In genomic region chr11:45289369-45289768, GRCh38 we compare ENCODE assay signal across 16 cellular contexts. TPM values are rescaled to one million over a fixed set of nuclear protein-coding genes. Genes with fewer than 3 reads are reported as not detected.
DNase-seq lines count a peak whose midpoint lies in the region; ATAC-seq, FAIRE-seq and TF ChIP-seq lines count a peak whose summit lies in the region.
"Had no signal": no experiment of that assay in that cellular context is flagged by ENCODE, and none has a peak within 500 bp of the region (broad histone marks: within the 10 kb centered on the region; RNA-seq: fewer than 3 reads in every experiment).

No MANE protein-coding gene starts in this region.

- H3K4me3 ChIP-seq in bronchial epithelial cell (ENCODE audit: low read depth, low read length) (no peak overlapping the region), mesenchymal stem cell (ENCODE audit: insufficient read depth in 1 of 2, low read depth in 1 of 2, low read length in 2 of 2) (peak overlapping the region in 1 of 2 experiments; percentile 17)

- no peak overlapping the region for H2AK5ac ChIP-seq in mesenchymal stem cell (ENCODE audit: low read length, severe bottlenecking)

- WGBS in mesenchymal stem cell: 0% methylated on average over 1 of the region's 1 CpG

- no peak overlapping the region for H2BK5ac ChIP-seq in mesenchymal stem cell (ENCODE audit: low read depth, low read length, poor library complexity, severe bottlenecking)

- peaks cover 27% of the 10 kb centered on the region for H3K27me3 ChIP-seq in bronchial epithelial cell (ENCODE audit: control insufficient read depth, insufficient read depth, low read length)
- H3K27me3 ChIP-seq in mesenchymal stem cell (ENCODE audit: control insufficient read depth in 1 of 2, insufficient read depth in 1 of 2, low read length in 2 of 2): peaks cover 30 to 75% of the 10 kb centered on the region in 2 experiments

- TF ChIP-seq CTCF in bronchial epithelial cell (IDR thresholded peaks at IDR 0.05; ENCODE audit: insufficient read depth, low read length, severe bottlenecking): no peak

- no peak overlapping the region for H2BK120ac ChIP-seq in mesenchymal stem cell (ENCODE audit: low read depth, low read length)

- peak overlapping the region; percentile 33 for H3K9ac ChIP-seq in mesenchymal stem cell (ENCODE audit: low read length)

- peak; percentile 78 for DNase-seq in Caki2 (ENCODE audit: low read depth)
- DNase-seq in LHCN-M2 (ENCODE audit: low read depth): peak; percentile 74
- peak; percentile 69 for DNase-seq in bronchial epithelial cell (ENCODE audit: low read depth)
- DNase-seq in mesenchymal stem cell: peak; percentile 73
- DNase-seq in stimulated activated CD4-positive, alpha-beta T cell treated with anti-CD3 and anti-CD28 coated beads, Interleukin-2, amount 100 ng/mL, for 24 hours: no peak
- DNase-seq in cortex of kidney (lab: John Stamatoyannopoulos, UW): no peak
- DNase-seq: naive B cell; NCI-H1694; NCI-H748 treated with DMSO at 0.1 percent for 48 hours; right cardiac atrium; SHP77; stimulated activated naive CD4-positive, alpha-beta T cell treated with Interleukin-2 at 50 U/mL for 16 hours had no signal

- H2BK15ac ChIP-seq in mesenchymal stem cell (ENCODE audit: low read depth, poor library complexity, severe bottlenecking): no peak overlapping the region

- no peaks in the 10 kb centered on the region for H3K36me3 ChIP-seq in bronchial epithelial cell (ENCODE audit: control insufficient read depth, insufficient read depth, low read length)
- H3K36me3 ChIP-seq in mesenchymal stem cell (ENCODE audit: control insufficient read depth in 1 of 2, insufficient read depth in 2 of 2, low read depth in 1 of 2, low read length in 2 of 2): no peaks in the 10 kb centered on the region

- FAIRE-seq in bronchial epithelial cell (lab: Jason Lieb, UNC): peak; percentile 23
- FAIRE-seq: TTC549 had no signal

- no peak overlapping the region for H3K14ac ChIP-seq in mesenchymal stem cell (ENCODE audit: low read length in 2 of 2)

- no peak overlapping the region for H3K4me2 ChIP-seq in mesenchymal stem cell (ENCODE audit: low read length, poor library complexity, severe bottlenecking)

- ATAC-seq in GM19023 (IDR thresholded peaks at IDR 0.05; ENCODE audit: unreplicated experiment): no peak
- no peak for ATAC-seq in GM18909 (IDR thresholded peaks at IDR 0.05; ENCODE audit: poor library complexity, unreplicated experiment)
- ATAC-seq: right cardiac atrium had no signal

- H2BK12ac ChIP-seq in mesenchymal stem cell (ENCODE audit: low read length in 2 of 2): no peak overlapping the region

- peaks cover 14% of the 10 kb centered on the region for H3K9me3 ChIP-seq in mesenchymal stem cell (ENCODE audit: control insufficient read depth, low read length)

- no peak overlapping the region for H4K8ac ChIP-seq in mesenchymal stem cell (ENCODE audit: low read length)

- H3K4me1 ChIP-seq in mesenchymal stem cell (ENCODE audit: control insufficient read depth, insufficient read depth, low read depth, low read length): peaks cover 7% of the 10 kb centered on the region

- no peak overlapping the region for H4K91ac ChIP-seq in mesenchymal stem cell (ENCODE audit: low read length)

- H3K27ac ChIP-seq in mesenchymal stem cell (ENCODE audit: low read length, poor library complexity, severe bottlenecking): no peak overlapping the region

- no peak overlapping the region for H2AFZ ChIP-seq in mesenchymal stem cell (ENCODE audit: low read depth, low read length)

- in situ Hi-C loops in Caki2 (cut with HindIII; ENCODE audit: low pct_unique_long_range_greater_than_20kb, low sequenced_read_pairs): no loop called here

- no peak overlapping the region for H3K23ac ChIP-seq in mesenchymal stem cell (ENCODE audit: low read length in 2 of 2)

- H3K4ac ChIP-seq in mesenchymal stem cell (ENCODE audit: low read depth in 1 of 2, low read length in 2 of 2): no peak overlapping the region

- no peak overlapping the region for H3K18ac ChIP-seq in mesenchymal stem cell (ENCODE audit: low read depth in 1 of 2, low read length in 2 of 2)

- no peaks in the 10 kb centered on the region for H3K79me1 ChIP-seq in mesenchymal stem cell (replicated peaks; ENCODE audit: low read length, poor library complexity, severe bottlenecking)

RNA-seq across cellular contexts. Expression of gene SYT13, which starts 3.2 kb away (rescaled TPM):
- 115 and 120 TPM in 2 replicates for total RNA-seq in Caki2 (2014; rRNA removed; shearing (Covaris generic); ENCODE audit: low replicate concordance)
- total RNA-seq in LHCN-M2 (2014; rRNA removed): 0.06 TPM in 1 of 2 replicates, not detected in the other
- 0.02 TPM for polyA plus RNA-seq in LHCN-M2 (2012)
- not detected in 2 replicates for total RNA-seq in bronchial epithelial cell
- 0.06 TPM for polyA plus RNA-seq in mesenchymal stem cell (2013, experiment 1 of 2)
- 0.01 TPM for polyA plus RNA-seq in mesenchymal stem cell (2013, experiment 2 of 2)
- polyA plus RNA-seq: CD14-positive monocyte had no signal

Comparison
In these comparisons a context has a peak if more than half of its experiments do, and no peak if none do; other contexts are left out.
1. DNase-seq: peak in Caki2 (single experiment), LHCN-M2 (single experiment), bronchial epithelial cell (single experiment) and mesenchymal stem cell (single experiment); none in stimulated activated CD4-positive, alpha-beta T cell treated with anti-CD3 and anti-CD28 coated beads, Interleukin-2, amount 100 ng/mL, for 24 hours (0 of 2) and cortex of kidney (single experiment).
2. RNA of gene SYT13, which starts 3.2 kb away (total RNA-seq): 115 to 120 TPM in Caki2; 0.06 TPM in LHCN-M2 and not detected in bronchial epithelial cell; every median in the first group is over 100 times any median in the second.